1 cellular context compared by ENCODE assay signal in the genomic region with DNA sequence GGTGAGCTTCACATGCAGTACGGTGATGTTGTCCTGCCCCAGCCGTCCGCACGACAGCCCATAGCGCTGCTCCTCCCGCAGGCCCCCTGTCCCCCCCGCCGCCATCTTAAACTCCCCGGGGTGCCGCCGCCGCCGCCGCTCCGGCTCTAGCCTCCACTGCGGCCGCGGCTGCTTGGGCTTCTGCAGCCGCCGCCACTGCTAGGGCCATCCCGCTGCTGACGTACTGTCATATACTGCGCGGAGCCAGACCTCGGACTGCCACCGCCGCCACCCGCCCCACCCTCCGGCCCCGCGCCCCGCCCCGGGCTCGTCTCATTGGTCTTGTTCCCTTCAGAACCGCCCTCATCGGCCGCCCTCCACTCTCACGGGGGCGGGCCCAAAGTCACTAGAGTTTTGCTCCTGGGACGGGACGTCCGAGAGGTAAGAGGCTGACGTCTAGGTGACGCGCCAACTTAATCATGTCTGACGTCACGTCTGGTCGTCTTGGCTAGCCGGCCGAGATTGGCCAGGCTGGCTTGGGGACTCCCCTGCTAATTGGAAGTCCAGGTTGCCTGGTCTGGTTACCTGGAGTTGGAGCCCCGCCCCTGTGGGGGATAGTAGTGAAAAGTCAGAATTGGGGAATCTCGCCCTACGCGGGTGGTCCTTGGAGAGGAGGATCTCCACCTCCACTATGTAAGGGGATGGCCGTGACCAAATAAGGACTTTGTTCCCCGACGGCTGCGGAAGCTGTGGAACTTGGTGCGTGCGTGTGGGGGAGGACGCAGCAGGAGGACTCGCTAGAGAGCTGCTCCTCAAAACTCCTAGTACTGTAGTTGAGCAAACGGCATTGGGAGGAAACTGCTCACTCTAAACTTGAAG.
TF ChIP-seq lines count a peak whose summit lies in the region.

Gene ELL2, minus strand, starts transcription at position 235 of the 858 bp plus-strand sequence. Its CDS starts 130 bp downstream, at position 105.

TF ChIP-seq in GM12878, 131 proteins besides CTCF, POLR2A, EP300 and RAD21 (continued from another document and continues in another):
- TF ChIP-seq, protein P1, sequence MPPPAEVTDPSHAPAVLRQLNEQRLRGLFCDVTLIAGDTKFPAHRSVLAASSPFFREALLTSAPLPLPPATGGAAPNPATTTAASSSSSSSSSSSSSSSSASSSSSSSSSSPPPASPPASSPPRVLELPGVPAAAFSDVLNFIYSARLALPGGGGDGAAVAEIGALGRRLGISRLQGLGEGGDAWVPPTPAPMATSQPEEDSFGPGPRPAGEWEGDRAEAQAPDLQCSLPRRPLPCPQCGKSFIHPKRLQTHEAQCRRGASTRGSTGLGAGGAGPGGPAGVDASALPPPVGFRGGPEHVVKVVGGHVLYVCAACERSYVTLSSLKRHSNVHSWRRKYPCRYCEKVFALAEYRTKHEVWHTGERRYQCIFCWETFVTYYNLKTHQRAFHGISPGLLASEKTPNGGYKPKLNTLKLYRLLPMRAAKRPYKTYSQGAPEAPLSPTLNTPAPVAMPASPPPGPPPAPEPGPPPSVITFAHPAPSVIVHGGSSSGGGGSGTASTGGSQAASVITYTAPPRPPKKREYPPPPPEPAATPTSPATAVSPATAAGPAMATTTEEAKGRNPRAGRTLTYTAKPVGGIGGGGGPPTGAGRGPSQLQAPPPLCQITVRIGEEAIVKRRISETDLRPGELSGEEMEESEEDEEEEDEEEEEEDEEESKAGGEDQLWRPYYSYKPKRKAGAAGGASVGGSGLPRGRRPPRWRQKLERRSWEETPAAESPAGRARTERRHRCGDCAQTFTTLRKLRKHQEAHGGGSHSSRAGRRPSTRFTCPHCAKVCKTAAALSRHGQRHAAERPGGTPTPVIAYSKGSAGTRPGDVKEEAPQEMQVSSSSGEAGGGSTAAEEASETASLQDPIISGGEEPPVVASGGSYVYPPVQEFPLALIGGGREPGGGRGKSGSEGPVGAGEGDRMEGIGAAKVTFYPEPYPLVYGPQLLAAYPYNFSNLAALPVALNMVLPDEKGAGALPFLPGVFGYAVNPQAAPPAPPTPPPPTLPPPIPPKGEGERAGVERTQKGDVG (CRISPR knock-in tag; IDR thresholded peaks at IDR 0.05) = no peak
- no peak for TF ChIP-seq RCOR1 (conservative IDR thresholded peaks at IDR 0.05; ENCODE audit: low read depth, low read length)
- TF ChIP-seq POU2F2 (IDR thresholded peaks at IDR 0.05; ENCODE audit: borderline replicate concordance, low read depth, low read length) = no peak
- peak; percentile 76 for TF ChIP-seq ELK1 (IDR thresholded peaks at IDR 0.05; ENCODE audit: low read depth, low read length)
- no peak for TF ChIP-seq SUPT20H (IDR thresholded peaks at IDR 0.05; ENCODE audit: borderline replicate concordance, control insufficient read depth, low read depth, low read length)
- 0 out of 2 replicates have a peak, but pooled peaks have one; percentile 28 for TF ChIP-seq NKRF (conservative IDR thresholded peaks at IDR 0.05)
- no peak for TF ChIP-seq BCL3 (IDR thresholded peaks at IDR 0.05; ENCODE audit: borderline replicate concordance, insufficient read depth, low read depth, low read length, poor library complexity, severe bottlenecking)
- TF ChIP-seq IKZF2 (IDR thresholded peaks at IDR 0.05) = no peak
- TF ChIP-seq BACH1 (IDR thresholded peaks at IDR 0.05; ENCODE audit: borderline replicate concordance) = no peak
- peak; percentile 90 for TF ChIP-seq TAF1 (IDR thresholded peaks at IDR 0.05; ENCODE audit: borderline replicate concordance, low read depth, low read length)
- TF ChIP-seq HSF1 (IDR thresholded peaks at IDR 0.05; ENCODE audit: low read depth, low read length) = no peak
- TF ChIP-seq PAX5 (IDR thresholded peaks at IDR 0.05; ENCODE audit: borderline replicate concordance, low read depth, low read length) = no peak
- no peak for TF ChIP-seq SREBF2 (IDR thresholded peaks at IDR 0.05; ENCODE audit: low read length)
- TF ChIP-seq KAT2A (conservative IDR thresholded peaks at IDR 0.05; ENCODE audit: control insufficient read depth, low read depth, low read length) = no peak
- no peak for TF ChIP-seq ZBED1 (IDR thresholded peaks at IDR 0.05; ENCODE audit: borderline replicate concordance)
- no peak for TF ChIP-seq TCF12 (IDR thresholded peaks at IDR 0.05; ENCODE audit: low read depth, low read length)
- no peak for TF ChIP-seq ZNF207 (IDR thresholded peaks at IDR 0.05; ENCODE audit: borderline replicate concordance)
- TF ChIP-seq SKIL (IDR thresholded peaks at IDR 0.05; ENCODE audit: low read depth, poor library complexity, severe bottlenecking) = peak; percentile 34
- TF ChIP-seq GABPA (IDR thresholded peaks at IDR 0.05; ENCODE audit: low read depth) = no peak
- 0 out of 2 replicates have a peak, but pooled peaks have one; percentile 31 for TF ChIP-seq PML (IDR thresholded peaks at IDR 0.05; ENCODE audit: low read length)
- TF ChIP-seq BCLAF1 (IDR thresholded peaks at IDR 0.05) = no peak
- no peak for TF ChIP-seq HDAC6 (IDR thresholded peaks at IDR 0.05; ENCODE audit: unreplicated experiment)
- TF ChIP-seq YY1 (IDR thresholded peaks at IDR 0.05; ENCODE audit: low read depth, low read length) = peak; percentile 46
- TF ChIP-seq MTA2 (IDR thresholded peaks at IDR 0.05; ENCODE audit: low read depth) = peak; percentile 32
- TF ChIP-seq POLR2AphosphoS5 (IDR thresholded peaks at IDR 0.05; ENCODE audit: low read length) = no peak; the same call in 1 of the 2 replicates
- peak; percentile 11; the same call in 1 of the 2 replicates for TF ChIP-seq GATAD2B (conservative IDR thresholded peaks at IDR 0.05; ENCODE audit: low read depth)
- peak; percentile 93 for TF ChIP-seq ATF7 (IDR thresholded peaks at IDR 0.05; ENCODE audit: low read depth)
- TF ChIP-seq, protein P2, sequence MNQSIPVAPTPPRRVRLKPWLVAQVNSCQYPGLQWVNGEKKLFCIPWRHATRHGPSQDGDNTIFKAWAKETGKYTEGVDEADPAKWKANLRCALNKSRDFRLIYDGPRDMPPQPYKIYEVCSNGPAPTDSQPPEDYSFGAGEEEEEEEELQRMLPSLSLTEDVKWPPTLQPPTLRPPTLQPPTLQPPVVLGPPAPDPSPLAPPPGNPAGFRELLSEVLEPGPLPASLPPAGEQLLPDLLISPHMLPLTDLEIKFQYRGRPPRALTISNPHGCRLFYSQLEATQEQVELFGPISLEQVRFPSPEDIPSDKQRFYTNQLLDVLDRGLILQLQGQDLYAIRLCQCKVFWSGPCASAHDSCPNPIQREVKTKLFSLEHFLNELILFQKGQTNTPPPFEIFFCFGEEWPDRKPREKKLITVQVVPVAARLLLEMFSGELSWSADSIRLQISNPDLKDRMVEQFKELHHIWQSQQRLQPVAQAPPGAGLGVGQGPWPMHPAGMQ (IDR thresholded peaks at IDR 0.05; ENCODE audit: borderline replicate concordance) = no peak
- TF ChIP-seq MEF2A (IDR thresholded peaks at IDR 0.05; ENCODE audit: insufficient read depth, low read depth, low read length) = 0 out of 2 replicates have a peak, but pooled peaks have one; percentile 6
- TF ChIP-seq ZBTB11 (CRISPR knock-in tag; IDR thresholded peaks at IDR 0.05) = no peak
- no peak for TF ChIP-seq NFXL1 (IDR thresholded peaks at IDR 0.05; ENCODE audit: borderline replicate concordance)
- no peak for TF ChIP-seq WRNIP1 (IDR thresholded peaks at IDR 0.05; ENCODE audit: borderline replicate concordance, low read depth, low read length)
- no peak for TF ChIP-seq STAT3 (IDR thresholded peaks at IDR 0.05; ENCODE audit: low read depth, low read length)
